ENCODE assay signal across 7 cellular contexts in genomic region chr15:101489633-101490407, GRCh38. TPM values are rescaled to one million over a fixed set of nuclear protein-coding genes. Genes with fewer than 3 reads are reported as not detected.
DNase-seq lines count a peak whose midpoint lies in the region; ATAC-seq and TF ChIP-seq lines count a peak whose summit lies in the region.

Gene PCSK6, minus strand, starts transcription at chr15:101489707. Its CDS starts 37 bp downstream, at chr15:101489670.

- in situ Hi-C loops in GM23248 (cut with MboI) = no loop called here

- no peak within 1 kb of the TSS for H3K4me2 ChIP-seq in GM23248 (ENCODE audit: unreplicated experiment)

- no peaks in the 10 kb centered on the region for H3K9me3 Mint-ChIP-seq in stimulated activated effector memory CD8-positive, alpha-beta T cell treated with anti-CD3 and anti-CD28 coated beads, Interleukin-12 subunit alpha, Interleukin-12 subunit beta, amount 100 ng/mL, for 72 hours

- intact Hi-C loops in Right ventricle myocardium inferior (cut with DNase I) = loop anchor here (5.0 kb wide), 1 partner anchor 38 kb away; no protein-coding TSS in a partner anchor
- intact Hi-C loops in ovary (cut with DNase I) = loop anchor here in 1 of 4 donors (10.0 kb wide), 1 partner anchor 185 kb away; no protein-coding TSS in a partner anchor

- H3K9me3 ChIP-seq in GM23248 (ENCODE audit: low read depth) = no peaks in the 10 kb centered on the region
- H3K9me3 ChIP-seq in ovary = no peaks in the 10 kb centered on the region

- no peaks in the 10 kb centered on the region for H4K20me1 ChIP-seq in GM23248 (ENCODE audit: insufficient read depth)

- H3F3A ChIP-seq in GM23248 (ENCODE audit: insufficient read depth) = no peaks in the 10 kb centered on the region

- H3K4me3 ChIP-seq in GM23248 = 0 out of 2 replicates have a peak within 1 kb of the TSS, but pooled peaks have one; percentile 32
- H3K4me3 ChIP-seq in ovary = peak within 1 kb of the TSS; percentile 21

- CTCF ChIA-PET in RWPE1 (lab: Yijun Ruan, JAX) = interaction anchor here (0.9 kb wide), 1 partner anchor 190 kb away, joined by 3 read pairs; no protein-coding TSS in a partner anchor

- H3K4me1 Mint-ChIP-seq in stimulated activated effector memory CD8-positive, alpha-beta T cell treated with anti-CD3 and anti-CD28 coated beads, Interleukin-12 subunit alpha, Interleukin-12 subunit beta, amount 100 ng/mL, for 72 hours = peaks cover 11% of the 10 kb centered on the region

- WGBS in GM23248 (ENCODE audit: low coverage in 1 of 2, low lambda C conversion rate in 2 of 2, missing lambda C conversion rate in 2 of 2), 2 experiments = 33 to 40% methylated on average over 35 to 37 of the region's 103 CpGs
- 22 to 70% (median 48%) methylated on average over 22 to 103 of the region's 103 CpGs for WGBS in ovary, 3 donors

- no peaks in the 10 kb centered on the region for H3K79me2 ChIP-seq in GM23248 (ENCODE audit: insufficient read depth)

- no peak within 1 kb of the TSS for H2AFZ ChIP-seq in GM23248

- no peak for TF ChIP-seq POLR2A in ovary (IDR thresholded peaks at IDR 0.05)

- TF ChIP-seq EP300 in ovary (IDR thresholded peaks at IDR 0.05) = no peak

- H3K36me3 ChIP-seq in GM23248 (ENCODE audit: low read depth) = no peaks in the 10 kb centered on the region
- no peaks in the 10 kb centered on the region for H3K36me3 ChIP-seq in ovary

- no peak within 1 kb of the TSS for H3K4me3 Mint-ChIP-seq in stimulated activated effector memory CD8-positive, alpha-beta T cell treated with anti-CD3 and anti-CD28 coated beads, Interleukin-12 subunit alpha, Interleukin-12 subunit beta, amount 100 ng/mL, for 72 hours

- POLR2A ChIA-PET in RWPE1 (lab: Yijun Ruan, JAX; ENCODE audit: low non-redundant PET) = no interaction called here

- H3K4me1 ChIP-seq in GM23248 (ENCODE audit: insufficient read depth) (no peaks in the 10 kb centered on the region), ovary (ENCODE audit: insufficient read depth) (no peaks in the 10 kb centered on the region)

- TF ChIP-seq CTCF in RWPE1 (conservative IDR thresholded peaks at IDR 0.05; ENCODE audit: low read depth) (no peak), ovary (IDR thresholded peaks at IDR 0.05) (no peak)

- no peak within 1 kb of the TSS for H3K9ac ChIP-seq in GM23248

- peak; percentile 57 for ATAC-seq in Right ventricle myocardium inferior
- ATAC-seq in HG03378 (IDR thresholded peaks at IDR 0.05; ENCODE audit: unreplicated experiment) = no peak
- ATAC-seq in stimulated activated effector memory CD8-positive, alpha-beta T cell treated with anti-CD3 and anti-CD28 coated beads, Interleukin-12 subunit alpha, Interleukin-12 subunit beta, amount 100 ng/mL, for 72 hours = no peak

- H3K27ac ChIP-seq in GM23248 (no peak within 1 kb of the TSS), RWPE1 (no peak within 1 kb of the TSS), ovary (no peak within 1 kb of the TSS)

- peaks cover 39% of the 10 kb centered on the region for H3K27me3 ChIP-seq in GM23248 (replicated peaks; ENCODE audit: insufficient read depth)
- H3K27me3 ChIP-seq in ovary = no peaks in the 10 kb centered on the region

- no peak within 1 kb of the TSS for H3K27ac Mint-ChIP-seq in stimulated activated effector memory CD8-positive, alpha-beta T cell treated with anti-CD3 and anti-CD28 coated beads, Interleukin-12 subunit alpha, Interleukin-12 subunit beta, amount 100 ng/mL, for 72 hours

- no peaks in the 10 kb centered on the region for H3K9me2 ChIP-seq in GM23248 (ENCODE audit: insufficient read depth)

- DNase-seq in GM23248 = peak; percentile 49
- DNase-seq in RWPE1 (ENCODE audit: low spot score) = peak; percentile 43
- DNase-seq in Right ventricle myocardium inferior (ENCODE audit: missing footprints) = no peak
- peak in 2 of 5 donors; percentile 44 to 56 for DNase-seq in ovary
- DNase-seq in CD1c-positive myeloid dendritic cell (ENCODE audit: extremely low spot score) = no peak
- no peak for DNase-seq in stimulated activated effector memory CD8-positive, alpha-beta T cell treated with anti-CD3 and anti-CD28 coated beads, Interleukin-12 subunit alpha, Interleukin-12 subunit beta, amount 100 ng/mL, for 72 hours (ENCODE audit: low spot score in 2 of 2)

- no peaks in the 10 kb centered on the region for H3K36me3 Mint-ChIP-seq in stimulated activated effector memory CD8-positive, alpha-beta T cell treated with anti-CD3 and anti-CD28 coated beads, Interleukin-12 subunit alpha, Interleukin-12 subunit beta, amount 100 ng/mL, for 72 hours

RNA-seq across cellular contexts. Expression of gene PCSK6, which starts in this region (rescaled TPM):
- total RNA-seq in GM23248 (2014; rRNA removed; shearing (Covaris generic)) = not detected in 2 replicates
- polyA plus RNA-seq in GM23248 (2016; fragmentation: Nextera tagmentation; extraction: Ambion mirVana) = 0.19 and 0.38 TPM in 2 replicates
- total RNA-seq in Right ventricle myocardium inferior = 33.8 TPM
- 10 to 100 TPM in 4 of 7 donors, 1 to 10 TPM in 3; 3.9 to 25.4 (median 13.0) TPM for total RNA-seq in ovary
- polyA plus RNA-seq in ovary = 10 to 100 TPM in 1 of 2 donors, 1 to 10 TPM in 1; 3.8 to 26.0 TPM

Comparison
In these comparisons a context has a peak if more than half of its experiments do, and no peak if none do; other contexts are left out.
1. Peak in DNase-seq and H3K4me3 ChIP-seq in GM23248; RNA of the gene not detected or under 1 TPM.